ENCODE assay signal across 16 cellular contexts in the genomic region with DNA sequence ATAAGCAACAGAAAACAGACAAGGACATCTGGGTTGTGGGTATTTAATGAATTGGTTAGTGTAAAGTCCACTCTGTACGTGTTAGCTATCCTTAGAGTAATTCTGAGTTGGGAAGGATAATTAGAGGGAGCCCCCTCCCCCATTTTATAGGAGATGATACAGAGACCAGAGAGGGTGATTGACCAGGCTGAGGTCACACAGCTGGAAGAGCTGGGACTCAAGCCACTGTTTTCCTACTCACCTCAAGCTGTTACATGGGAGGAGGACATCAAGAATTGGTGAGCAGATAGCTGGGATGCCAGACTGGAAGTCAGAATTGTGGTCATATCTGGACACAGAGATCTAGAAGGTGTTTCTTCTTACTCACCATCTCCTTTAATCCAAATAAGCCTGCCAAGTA. TPM values are rescaled to one million over a fixed set of nuclear protein-coding genes. Genes with fewer than 3 reads are reported as not detected.
DNase-seq lines count a peak whose midpoint lies in the region; ATAC-seq, FAIRE-seq and TF ChIP-seq lines count a peak whose summit lies in the region.
"Had no signal": no experiment of that assay in that cellular context is flagged by ENCODE, and none has a peak within 500 bp of the region (broad histone marks: within the 10 kb centered on the region; RNA-seq: fewer than 3 reads in every experiment).

No MANE protein-coding gene starts in this region.

- TF ChIP-seq RAD21 in A549 (conservative IDR thresholded peaks at IDR 0.05 in 1 of 2, IDR thresholded peaks at IDR 0.05 in 1 of 2), result no peak

- CTCF ChIA-PET in A549 (lab: Yijun Ruan, JAX), result interaction anchor here (1.0 to 5.7 kb wide), 7 partner anchors 8 to 87 kb away, joined by 3 to 38 read pairs (median 4); no protein-coding TSS in a partner anchor

- DNase-seq in A549 (ENCODE audit: low read depth in 1 of 2, low spot score in 1 of 2), result no peak
- DNase-seq in NT2/D1 (ENCODE audit: low read depth, low spot score), result no peak
- DNase-seq in bronchial epithelial cell (ENCODE audit: low read depth), result no peak
- DNase-seq in osteoblast (ENCODE audit: insufficient read length, low spot score, missing footprints), result peak; percentile 11
- DNase-seq in activated CD8-positive, alpha-beta memory T cell treated with anti-CD3 and anti-CD28 coated beads, Interleukin-2, amount 50 U/mL, for 4 hours, result no peak
- DNase-seq in anterior cingulate cortex (lab: John Stamatoyannopoulos, UW), result no peak
- DNase-seq: 8988T; Calu3; CD8-positive, alpha-beta T cell; DMS79 treated with DMSO at 0.1 percent for 48 hours; H7 had no signal

- H3K27me3 ChIP-seq in NT2/D1 (ENCODE audit: insufficient read depth, insufficient read length) (peaks cover 12% of the 10 kb centered on the region), bronchial epithelial cell (ENCODE audit: control insufficient read depth, insufficient read depth, low read length) (peaks cover 12% of the 10 kb centered on the region), osteoblast (ENCODE audit: insufficient read depth, low read length) (peaks cover 6% of the 10 kb centered on the region)

- no peak overlapping the region for H3K4me3 ChIP-seq in A549
- H3K4me3 ChIP-seq in NT2/D1 (ENCODE audit: insufficient read length, low read depth), result no peak overlapping the region
- H3K4me3 ChIP-seq in bronchial epithelial cell (ENCODE audit: low read depth, low read length), result no peak overlapping the region
- H3K4me3 ChIP-seq in osteoblast (ENCODE audit: insufficient read depth, low read length), result no peak overlapping the region
- H3K4me3 ChIP-seq: BLaER1 treated with 17β-estradiol and CSF1 and Interleukin-3, amounts not matched to agents 10 nM and 100 nM; GM12878; GM23338 had no signal

- H3K27ac ChIP-seq in A549 (peak overlapping the region; percentile 45 to 82; a peak in 4 of 6 replicates), osteoblast (ENCODE audit: low read depth, low read length) (no peak overlapping the region)
- H3K27ac ChIP-seq: BLaER1 treated with 17β-estradiol and CSF1 and Interleukin-3, amounts not matched to agents 10 nM and 100 nM had no signal

- FAIRE-seq in A549 (lab: Jason Lieb, UNC), result no peak
- FAIRE-seq in bronchial epithelial cell (lab: Jason Lieb, UNC), result peak; percentile 36
- FAIRE-seq: GM12878, GM19239 had no signal

- ATAC-seq in A549 (no peak), HG03469 (IDR thresholded peaks at IDR 0.05; ENCODE audit: unreplicated experiment) (no peak)
- ATAC-seq: CD8-positive, alpha-beta T cell; GM12878 had no signal

- H4K20me1 ChIP-seq in osteoblast (ENCODE audit: insufficient read depth, low read length), result no peaks in the 10 kb centered on the region

- H3K4me2 ChIP-seq in A549 (no peak overlapping the region), osteoblast (ENCODE audit: insufficient read depth, low read length) (no peak overlapping the region)
- H3K4me2 ChIP-seq: BLaER1 treated with 17β-estradiol and CSF1 and Interleukin-3, amounts not matched to agents 10 nM and 100 nM; GM23338 had no signal

- TF ChIP-seq CTCF in A549 (IDR thresholded peaks at IDR 0.05), result no peak
- no peak for TF ChIP-seq CTCF in bronchial epithelial cell (IDR thresholded peaks at IDR 0.05; ENCODE audit: insufficient read depth, low read length, severe bottlenecking)
- TF ChIP-seq CTCF in osteoblast (IDR thresholded peaks at IDR 0.05; ENCODE audit: extremely low read depth, low read depth, low read length), result no peak

- H3K9ac ChIP-seq in NT2/D1 (ENCODE audit: insufficient read length, low read depth), result peak overlapping the region; percentile 57
- H3K9ac ChIP-seq: BLaER1 treated with 17β-estradiol and CSF1 and Interleukin-3, amounts not matched to agents 10 nM and 100 nM had no signal

- 76% methylated on average over 1 of the region's 1 CpG for WGBS in A549 (ENCODE audit: missing lambda C conversion rate)

- H3K9me3 ChIP-seq in A549, result no peaks in the 10 kb centered on the region
- no peaks in the 10 kb centered on the region for H3K9me3 ChIP-seq in NT2/D1 (ENCODE audit: insufficient read depth, low read length)
- no peaks in the 10 kb centered on the region for H3K9me3 ChIP-seq in osteoblast (ENCODE audit: low read depth, low read length)
- H3K9me3 ChIP-seq: BLaER1 treated with 17β-estradiol and CSF1 and Interleukin-3, amounts not matched to agents 10 nM and 100 nM had no signal

- POLR2A ChIA-PET in A549 (lab: Yijun Ruan, JAX), result interaction anchor here (1.0 kb wide), 1 partner anchor 9 kb away, joined by 3 read pairs; no protein-coding TSS in a partner anchor

- H3K4me1 ChIP-seq in A549 (peaks cover 18% of the 10 kb centered on the region), NT2/D1 (ENCODE audit: insufficient read depth, insufficient read length) (peaks cover 6% of the 10 kb centered on the region), osteoblast (ENCODE audit: insufficient read depth, low read length) (peaks cover 10% of the 10 kb centered on the region)

- H3K36me3 ChIP-seq in NT2/D1 (ENCODE audit: insufficient read depth, insufficient read length, low read length), result no peaks in the 10 kb centered on the region
- H3K36me3 ChIP-seq in bronchial epithelial cell (ENCODE audit: control insufficient read depth, insufficient read depth, low read length), result no peaks in the 10 kb centered on the region
- no peaks in the 10 kb centered on the region for H3K36me3 ChIP-seq in osteoblast (ENCODE audit: insufficient read depth, low read length)
- H3K36me3 ChIP-seq: BLaER1 treated with 17β-estradiol and CSF1 and Interleukin-3, amounts not matched to agents 10 nM and 100 nM had no signal

- no peak overlapping the region for H2AFZ ChIP-seq in osteoblast (ENCODE audit: low read length)
- H2AFZ ChIP-seq: GM23338 had no signal

- no peak for TF ChIP-seq EP300 in A549 (IDR thresholded peaks at IDR 0.05)

- no peaks in the 10 kb centered on the region for H3K79me2 ChIP-seq in osteoblast (ENCODE audit: insufficient read depth, low read length)

- TF ChIP-seq POLR2A in A549 (IDR thresholded peaks at IDR 0.05; ENCODE audit: low read length), result no peak

TF ChIP-seq in A549, 52 proteins besides CTCF, POLR2A, EP300 and RAD21:
- no peak for TF ChIP-seq GATA3 (IDR thresholded peaks at IDR 0.05; ENCODE audit: borderline replicate concordance)
- no peak for TF ChIP-seq ZSCAN20 (CRISPR knock-in tag; IDR thresholded peaks at IDR 0.05)
- TF ChIP-seq, protein P1, sequence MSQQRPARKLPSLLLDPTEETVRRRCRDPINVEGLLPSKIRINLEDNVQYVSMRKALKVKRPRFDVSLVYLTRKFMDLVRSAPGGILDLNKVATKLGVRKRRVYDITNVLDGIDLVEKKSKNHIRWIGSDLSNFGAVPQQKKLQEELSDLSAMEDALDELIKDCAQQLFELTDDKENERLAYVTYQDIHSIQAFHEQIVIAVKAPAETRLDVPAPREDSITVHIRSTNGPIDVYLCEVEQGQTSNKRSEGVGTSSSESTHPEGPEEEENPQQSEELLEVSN (IDR thresholded peaks at IDR 0.05; ENCODE audit: borderline replicate concordance, low read depth), result no peak
- TF ChIP-seq, protein P2, sequence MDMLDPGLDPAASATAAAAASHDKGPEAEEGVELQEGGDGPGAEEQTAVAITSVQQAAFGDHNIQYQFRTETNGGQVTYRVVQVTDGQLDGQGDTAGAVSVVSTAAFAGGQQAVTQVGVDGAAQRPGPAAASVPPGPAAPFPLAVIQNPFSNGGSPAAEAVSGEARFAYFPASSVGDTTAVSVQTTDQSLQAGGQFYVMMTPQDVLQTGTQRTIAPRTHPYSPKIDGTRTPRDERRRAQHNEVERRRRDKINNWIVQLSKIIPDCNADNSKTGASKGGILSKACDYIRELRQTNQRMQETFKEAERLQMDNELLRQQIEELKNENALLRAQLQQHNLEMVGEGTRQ (IDR thresholded peaks at IDR 0.05), result no peak
- TF ChIP-seq MYC (IDR thresholded peaks at IDR 0.05; ENCODE audit: borderline replicate concordance, low read length), result no peak
- TF ChIP-seq KDM1A (IDR thresholded peaks at IDR 0.05; ENCODE audit: low read depth), result peak; percentile 35; the same call in 1 of the 2 replicates
- peak; percentile 52 for TF ChIP-seq ZFP36 (IDR thresholded peaks at IDR 0.05; ENCODE audit: borderline replicate concordance, partially characterized antibody)
- no peak for TF ChIP-seq MAZ (IDR thresholded peaks at IDR 0.05; ENCODE audit: borderline replicate concordance, low read depth, low read length)

RNA-seq across cellular contexts. Expression of a gene that starts 8.7 kb away (rescaled TPM):
- 3.3 and 6.6 TPM in 2 replicates for polyA plus RNA-seq in A549 (2011; rRNA removed)
- 2.3 and 3.6 TPM in 2 replicates for polyA plus RNA-seq in A549 (2012; cell fraction: cytosol; rRNA removed)
- polyA plus RNA-seq in A549 (2012; cell fraction: nucleus; rRNA removed), result 5.8 and 6.7 TPM in 2 replicates
- polyA plus RNA-seq in A549 (2017; fragmentation: RNase III; extraction: RNeasy Plus Mini Kit Qiagen cat#74134 plus additional on column Dnase treatment), result 9.7 to 15.3 TPM (median 14.8 TPM) in 3 replicates
- polyA minus RNA-seq in A549 (2011; rRNA and poly(A)+ RNA removed), result 7.7 TPM in 2 replicates
- total RNA-seq in bronchial epithelial cell, result under 0.01 TPM in 2 replicates
- total RNA-seq in osteoblast, result 0.72 and 1.5 TPM in 2 replicates

RNA-seq across cellular contexts. Expression of a gene that starts 19.5 kb away (rescaled TPM):
- 9.8 and 10.4 TPM in 2 replicates for polyA plus RNA-seq in A549 (2011; rRNA removed)
- 7.6 and 10.4 TPM in 2 replicates for polyA plus RNA-seq in A549 (2012; cell fraction: cytosol; rRNA removed)
- polyA plus RNA-seq in A549 (2012; cell fraction: nucleus; rRNA removed), result 25.0 and 36.1 TPM in 2 replicates
- polyA plus RNA-seq in A549 (2017; fragmentation: RNase III; extraction: RNeasy Plus Mini Kit Qiagen cat#74134 plus additional on column Dnase treatment), result 22.1 to 24.0 TPM (median 22.4 TPM) in 3 replicates
- 35.3 and 40.2 TPM in 2 replicates for polyA minus RNA-seq in A549 (2011; rRNA and poly(A)+ RNA removed)
- 6.8 and 8.4 TPM in 2 replicates for total RNA-seq in bronchial epithelial cell
- total RNA-seq in osteoblast, result 58.6 and 59.5 TPM in 2 replicates

RNA-seq across cellular contexts. Expression of a gene that starts 58.6 kb away (rescaled TPM):
- polyA plus RNA-seq in A549 (2011; rRNA removed) (9.8 and 9.9 TPM in 2 replicates), A549 (2017; fragmentation: RNase III; extraction: RNeasy Plus Mini Kit Qiagen cat#74134 plus additional on column Dnase treatment) (7.0 to 7.7 TPM (median 7.6 TPM) in 3 replicates)
- 8.5 and 9.9 TPM in 2 replicates for polyA plus RNA-seq in A549 (2012; cell fraction: cytosol; rRNA removed)
- 5.6 and 7.2 TPM in 2 replicates for polyA plus RNA-seq in A549 (2012; cell fraction: nucleus; rRNA removed)
- polyA minus RNA-seq in A549 (2011; rRNA and poly(A)+ RNA removed), result 6.0 and 8.1 TPM in 2 replicates
- total RNA-seq in bronchial epithelial cell (32.6 and 44.3 TPM in 2 replicates), osteoblast (15.9 and 17.0 TPM in 2 replicates)
